16 cellular contexts compared by ENCODE assay signal in genomic region chr9:80839821-80840670, GRCh38.
DNase-seq lines count a peak whose midpoint lies in the region; ATAC-seq and TF ChIP-seq lines count a peak whose summit lies in the region.
"Had no signal": no experiment of that assay in that cellular context is flagged by ENCODE, and none has a peak within 500 bp of the region (broad histone marks: within the 10 kb centered on the region; RNA-seq: fewer than 3 reads in every experiment).

No MANE protein-coding gene starts in this region.

- peak overlapping the region; percentile 44 for H3K4me2 ChIP-seq in osteoblast (ENCODE audit: insufficient read depth, low read length)

- H2AFZ ChIP-seq in osteoblast (ENCODE audit: low read length) = no peak overlapping the region

- no peak for TF ChIP-seq CTCF in astrocyte of the cerebellum (IDR thresholded peaks at IDR 0.05; ENCODE audit: low read depth, low read length, missing control alignments)
- TF ChIP-seq CTCF in osteoblast (IDR thresholded peaks at IDR 0.05; ENCODE audit: extremely low read depth, low read depth, low read length) = no peak

- no peaks in the 10 kb centered on the region for H3K4me1 ChIP-seq in osteoblast (ENCODE audit: insufficient read depth, low read length)
- H3K4me1 ChIP-seq: SJSA1 had no signal

- no peaks in the 10 kb centered on the region for H3K27me3 ChIP-seq in osteoblast (ENCODE audit: insufficient read depth, low read length)
- H3K27me3 ChIP-seq: SJSA1 had no signal

- ATAC-seq in GM18505 (IDR thresholded peaks at IDR 0.05; ENCODE audit: unreplicated experiment) (no peak), GM21528 (IDR thresholded peaks at IDR 0.05; ENCODE audit: low FRiP score, unreplicated experiment) (no peak)
- ATAC-seq: GM12878 had no signal

- TF ChIP-seq POLR2A in GM18505 (IDR thresholded peaks at IDR 0.05; ENCODE audit: borderline replicate concordance, extremely low read depth, insufficient read depth, insufficient read length) = no peak

- no peaks in the 10 kb centered on the region for H3K79me2 ChIP-seq in osteoblast (ENCODE audit: insufficient read depth, low read length)

- H4K20me1 ChIP-seq in osteoblast (ENCODE audit: insufficient read depth, low read length) = no peaks in the 10 kb centered on the region

- no peaks in the 10 kb centered on the region for H3K36me3 ChIP-seq in osteoblast (ENCODE audit: insufficient read depth, low read length)
- H3K36me3 ChIP-seq: SJSA1 had no signal

- in situ Hi-C loops in astrocyte of the cerebellum (cut with HindIII; ENCODE audit: low sequenced_read_pairs) = loop anchor here (5.0 kb wide), 1 partner anchor 43 kb away; no protein-coding TSS in a partner anchor

- no peak overlapping the region for H3K27ac ChIP-seq in osteoblast (ENCODE audit: low read depth, low read length)
- H3K27ac ChIP-seq: SJSA1 had no signal

- H3K4me3 ChIP-seq in astrocyte of the cerebellum (ENCODE audit: low read depth, low read length) (no peak overlapping the region), osteoblast (ENCODE audit: insufficient read depth, low read length) (peak overlapping the region; percentile 9)
- H3K4me3 ChIP-seq: GM12878, SJSA1 had no signal

- DNase-seq in DMS 273 treated with DMSO at 0.1 percent for 48 hours (lab: John Stamatoyannopoulos, UW) = peak; percentile 98
- DNase-seq in LHCN-M2 (ENCODE audit: low read depth) = peak; percentile 52
- DNase-seq in astrocyte of the cerebellum (ENCODE audit: low read depth) = peak; percentile 87
- DNase-seq in osteoblast (ENCODE audit: insufficient read length, low spot score, missing footprints) = no peak
- no peak for DNase-seq in activated CD8-positive, alpha-beta memory T cell treated with anti-CD3 and anti-CD28 coated beads for 24 hours
- DNase-seq: ACHN, COR-L47, EL, GOT3, NCI-H1417, NCI-H1930, NCI-H774 had no signal

- H3K9me3 ChIP-seq in osteoblast (ENCODE audit: low read depth, low read length) = no peaks in the 10 kb centered on the region
- H3K9me3 ChIP-seq: SJSA1 had no signal

Comparison
In these comparisons a context has a peak if more than half of its experiments do, and no peak if none do; other contexts are left out.
1. DNase-seq: peak in DMS 273 treated with DMSO at 0.1 percent for 48 hours (single experiment), LHCN-M2 (single experiment) and astrocyte of the cerebellum (single experiment); none in osteoblast (single experiment) and activated CD8-positive, alpha-beta memory T cell treated with anti-CD3 and anti-CD28 coated beads for 24 hours (single experiment).